In genomic region chr3:117695871-117696270, GRCh38 we compare ENCODE assay signal across 30 cellular contexts.
"Had no signal": no experiment of that assay in that cellular context is flagged by ENCODE, and none has a peak within 500 bp of the region (broad histone marks: within the 10 kb centered on the region; RNA-seq: fewer than 3 reads in every experiment).

No MANE protein-coding gene starts in this region.

- H3K4me1 ChIP-seq: SJCRH30 had no signal

- H3K27me3 Mint-ChIP-seq: activated CD4-positive, alpha-beta memory T cell treated with anti-CD3 and anti-CD28 coated beads, Interleukin-2, amount 10 ng/mL, durations not matched to agents 7 days and 5 days; activated CD4-positive, alpha-beta T cell treated with anti-CD3 and anti-CD28 coated beads for 36 hours; activated CD8-positive, alpha-beta memory T cell treated with anti-CD3 and anti-CD28 coated beads, Interleukin-2, amount 10 ng/mL, durations not matched to agents 7 days and 5 days; activated naive CD4-positive, alpha-beta T cell treated with anti-CD3 and anti-CD28 coated beads, Interleukin-2, amount 10 ng/mL, durations not matched to agents 7 days and 5 days; activated naive CD8-positive, alpha-beta T cell had no signal

- H3K9me3 ChIP-seq: SJCRH30 had no signal

- H3K4me1 Mint-ChIP-seq: activated CD4-positive, alpha-beta memory T cell treated with anti-CD3 and anti-CD28 coated beads, Interleukin-2, amount 10 ng/mL, durations not matched to agents 7 days and 5 days; activated CD4-positive, alpha-beta T cell treated with anti-CD3 and anti-CD28 coated beads for 36 hours; activated CD8-positive, alpha-beta memory T cell treated with anti-CD3 and anti-CD28 coated beads, Interleukin-2, amount 10 ng/mL, durations not matched to agents 7 days and 5 days; activated naive CD4-positive, alpha-beta T cell treated with anti-CD3 and anti-CD28 coated beads, Interleukin-2, amount 10 ng/mL, durations not matched to agents 7 days and 5 days; activated naive CD8-positive, alpha-beta T cell treated with anti-CD3 and anti-CD28 coated beads, Interleukin-2, amount 50 U/mL, for 24 hours had no signal

- H3K4me3 ChIP-seq: SJCRH30, SK-N-MC had no signal

- H3K27me3 ChIP-seq: brain microvascular endothelial cell had no signal

- DNase-seq: activated CD4-positive, alpha-beta memory T cell treated with anti-CD3 and anti-CD28 coated beads, Interleukin-2, amount 10 ng/mL, durations not matched to agents 7 days and 5 days; activated CD4-positive, alpha-beta T cell treated with anti-CD3 and anti-CD28 coated beads for 36 hours; activated CD4-positive, alpha-beta T cell treated with anti-CD3 and anti-CD28 coated beads, Interleukin-2, amount 50 U/mL, for 1 hour; activated CD8-positive, alpha-beta memory T cell treated with anti-CD3 and anti-CD28 coated beads for 24 hours; activated CD8-positive, alpha-beta memory T cell treated with anti-CD3 and anti-CD28 coated beads, Interleukin-2, amount 10 ng/mL, durations not matched to agents 7 days and 5 days; activated CD8-positive, alpha-beta memory T cell treated with anti-CD3 and anti-CD28 coated beads, Interleukin-2, amount 50 U/mL, for 48 hours; activated effector memory CD4-positive, alpha-beta T cell treated with Interleukin-2 at 50 U/mL for 16 hours; activated naive CD4-positive, alpha-beta T cell treated with anti-CD3 and anti-CD28 coated beads, Interleukin-2, amount 10 ng/mL, durations not matched to agents 7 days and 5 days; activated naive CD8-positive, alpha-beta T cell treated with anti-CD3 and anti-CD28 coated beads, Interleukin-2, amount 50 U/mL, for 24 hours; activated T-cell treated with anti-CD3 and anti-CD28 coated beads, Interleukin-2, amount 50 U/mL, for 48 hours; aorta; central memory CD4-positive, alpha-beta T cell; KG1; MM.1S; MV-4-11; NCI-H1092; NCI-H1436 treated with DMSO at 0.1 percent for 48 hours; NCI-H1694 treated with DMSO at 0.1 percent for 48 hours; NCI-H2029; NCI-H2171 treated with DMSO at 0.1 percent for 48 hours; NCI-H2227 treated with DMSO at 0.1 percent for 48 hours; NCI-H524 treated with DMSO at 0.1 percent for 48 hours; SHP77; SJCRH30; T1000 had no signal

- ATAC-seq: activated CD4-positive, alpha-beta T cell treated with anti-CD3 and anti-CD28 coated beads for 36 hours; activated CD4-positive, CD25-positive, alpha-beta regulatory T cell treated with anti-CD3 and anti-CD28 coated beads, Interleukin-2, amount 50 U/mL, for 24 hours; activated CD8-positive, alpha-beta memory T cell treated with anti-CD3 and anti-CD28 coated beads, Interleukin-2, amount 10 ng/mL, durations not matched to agents 7 days and 5 days; activated naive CD8-positive, alpha-beta T cell treated with anti-CD3 and anti-CD28 coated beads, Interleukin-2, amount 50 U/mL, for 24 hours; Panc1 had no signal

- H3K4me3 Mint-ChIP-seq: activated CD4-positive, alpha-beta memory T cell treated with anti-CD3 and anti-CD28 coated beads, Interleukin-2, amount 10 ng/mL, durations not matched to agents 7 days and 5 days; activated CD4-positive, alpha-beta T cell treated with anti-CD3 and anti-CD28 coated beads for 36 hours; activated CD8-positive, alpha-beta memory T cell treated with anti-CD3 and anti-CD28 coated beads, Interleukin-2, amount 10 ng/mL, durations not matched to agents 7 days and 5 days; activated naive CD4-positive, alpha-beta T cell treated with anti-CD3 and anti-CD28 coated beads, Interleukin-2, amount 10 ng/mL, durations not matched to agents 7 days and 5 days; activated naive CD8-positive, alpha-beta T cell; activated naive CD8-positive, alpha-beta T cell treated with anti-CD3 and anti-CD28 coated beads, Interleukin-2, amount 50 U/mL, for 24 hours had no signal

- H3K36me3 Mint-ChIP-seq: activated CD8-positive, alpha-beta memory T cell treated with anti-CD3 and anti-CD28 coated beads, Interleukin-2, amount 10 ng/mL, durations not matched to agents 7 days and 5 days; activated naive CD4-positive, alpha-beta T cell treated with anti-CD3 and anti-CD28 coated beads, Interleukin-2, amount 10 ng/mL, durations not matched to agents 7 days and 5 days; activated naive CD8-positive, alpha-beta T cell had no signal

- H3K27ac ChIP-seq: brain microvascular endothelial cell, SJCRH30, SK-N-MC had no signal

- H3K36me3 ChIP-seq: brain microvascular endothelial cell, SJCRH30 had no signal

- H3K27ac Mint-ChIP-seq: activated CD4-positive, alpha-beta memory T cell treated with anti-CD3 and anti-CD28 coated beads, Interleukin-2, amount 10 ng/mL, durations not matched to agents 7 days and 5 days; activated CD4-positive, alpha-beta T cell treated with anti-CD3 and anti-CD28 coated beads for 36 hours; activated CD8-positive, alpha-beta memory T cell treated with anti-CD3 and anti-CD28 coated beads, Interleukin-2, amount 10 ng/mL, durations not matched to agents 7 days and 5 days; activated naive CD4-positive, alpha-beta T cell treated with anti-CD3 and anti-CD28 coated beads, Interleukin-2, amount 10 ng/mL, durations not matched to agents 7 days and 5 days; activated naive CD8-positive, alpha-beta T cell; activated naive CD8-positive, alpha-beta T cell treated with anti-CD3 and anti-CD28 coated beads, Interleukin-2, amount 50 U/mL, for 24 hours had no signal

- H3K9me3 Mint-ChIP-seq: activated CD4-positive, alpha-beta memory T cell treated with anti-CD3 and anti-CD28 coated beads, Interleukin-2, amount 10 ng/mL, durations not matched to agents 7 days and 5 days had no signal
